Comparison of ENCODE assay signal across 1 cellular context in the genomic region with DNA sequence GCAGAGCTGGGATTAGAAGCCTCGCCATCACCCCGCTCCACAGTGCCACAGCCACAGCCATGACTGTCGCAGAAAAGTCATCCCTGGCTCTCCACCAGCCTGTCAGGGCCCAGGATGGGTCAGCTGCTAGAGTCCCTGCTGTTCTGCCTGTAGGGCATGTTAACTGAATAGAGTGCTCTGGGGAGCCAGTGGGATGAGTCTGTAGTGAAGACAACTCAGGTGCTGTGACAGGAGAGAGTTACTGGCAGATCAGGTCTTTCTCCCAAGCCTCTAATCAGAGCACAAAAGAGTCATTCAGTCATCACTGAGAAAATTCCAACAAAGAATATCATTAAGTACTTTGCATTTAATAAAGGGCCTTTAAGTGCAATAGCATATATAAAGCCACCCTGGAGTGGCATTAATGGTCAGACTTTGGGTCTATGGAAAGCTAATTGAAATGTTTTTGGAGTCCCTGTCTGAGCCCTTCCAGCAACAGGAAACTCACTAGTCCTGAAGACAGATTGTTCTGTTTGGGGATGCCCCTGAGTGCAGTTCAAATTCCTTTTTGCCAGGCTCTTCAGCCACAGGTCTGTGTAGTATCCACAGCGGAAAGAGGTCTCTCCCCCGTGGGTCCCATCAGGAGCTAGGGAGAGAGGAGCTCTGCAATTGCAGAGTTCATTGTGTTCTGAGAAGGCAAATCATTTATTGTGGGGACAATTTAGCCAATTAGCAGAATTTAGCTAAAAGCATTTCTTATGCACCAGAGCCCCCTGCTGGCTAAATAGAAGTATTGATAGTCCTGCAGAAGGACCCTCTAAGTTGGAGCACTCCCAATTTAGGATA.
TF ChIP-seq lines count a peak whose summit lies in the region.

No MANE protein-coding gene starts in this region.

TF ChIP-seq in HepG2, 621 proteins besides CTCF, POLR2A, EP300 and RAD21 (continued from another document):
- TF ChIP-seq ZNF251 (CRISPR knock-in tag; IDR thresholded peaks at IDR 0.05): no peak
